8 cellular contexts compared by ENCODE assay signal in genomic region chr20:43514062-43514971, GRCh38. TPM values are rescaled to one million over a fixed set of nuclear protein-coding genes. Genes with fewer than 3 reads are reported as not detected.
A peak's percentile ranks its signal among the peaks of the same experiment; 100 is the strongest.
DNase-seq lines count a peak whose midpoint lies in the region; TF ChIP-seq lines count a peak whose summit lies in the region.

No MANE protein-coding gene starts in this region.

- H3K27ac ChIP-seq in suprapubic skin = peak overlapping the region; percentile 23

- TF ChIP-seq CTCF in suprapubic skin (IDR thresholded peaks at IDR 0.05) = peak in 1 of 2 donors; percentile 6

- no peaks in the 10 kb centered on the region for H3K9me3 ChIP-seq in ES-I3 (ENCODE audit: control insufficient read depth, insufficient read depth, low read length)
- no peaks in the 10 kb centered on the region for H3K9me3 ChIP-seq in suprapubic skin

- no peak for TF ChIP-seq EP300 in suprapubic skin (IDR thresholded peaks at IDR 0.05)

- H3K36me3 ChIP-seq in ES-I3 (ENCODE audit: insufficient read depth, low read length) (peaks cover 3% of the 10 kb centered on the region; the same call in 1 of the 2 replicates), suprapubic skin (no peaks in the 10 kb centered on the region)

- no peak for TF ChIP-seq POLR2A in suprapubic skin (IDR thresholded peaks at IDR 0.05)

- H3K27me3 ChIP-seq in suprapubic skin = no peaks in the 10 kb centered on the region

- in situ Hi-C loops in SK-MEL-5 (cut with HindIII; ENCODE audit: low pct_unique_long_range_greater_than_20kb, low sequenced_read_pairs) = no loop called here

- H3K4me1 ChIP-seq in ES-I3 (ENCODE audit: insufficient read depth, low read length) (no peaks in the 10 kb centered on the region), suprapubic skin (peaks cover 11% of the 10 kb centered on the region)

- peak overlapping the region; percentile 56 for H3K4me3 ChIP-seq in suprapubic skin

- peak; percentile 91 for DNase-seq in GOT3 (lab: John Stamatoyannopoulos, UW)
- peak; percentile 88 for DNase-seq in LoVo (ENCODE audit: low spot score)
- DNase-seq in SK-MEL-5 (ENCODE audit: low read depth, low spot score) = peak; percentile 89
- DNase-seq in activated naive CD4-positive, alpha-beta T cell treated with anti-CD3 and anti-CD28 coated beads, Interleukin-2, amount 50 U/mL, for 16 hours = peak; percentile 91
- peak; percentile 83 for DNase-seq in glomerular endothelial cell (ENCODE audit: extremely low read depth, low read depth, low spot score)
- peak; percentile 96 for DNase-seq in occipital lobe (lab: John Stamatoyannopoulos, UW)
- DNase-seq in suprapubic skin (ENCODE audit: low spot score in 2 of 2) = peak; percentile 95 to 97

- H3K9ac ChIP-seq in ES-I3 (ENCODE audit: low read depth, low read length) = peak overlapping the region; percentile 55; the same call in 1 of the 2 replicates

- 66% methylated on average over 18 of the region's 53 CpGs for WGBS in suprapubic skin

RNA-seq across cellular contexts. Expression of gene L3MBTL1, which starts 6.8 kb away (rescaled TPM):
- total RNA-seq in SK-MEL-5 (2014; rRNA removed; shearing (Covaris generic)) = 1.2 and 2.0 TPM in 2 replicates
- 1.2 and 1.5 TPM in 2 replicates for polyA plus RNA-seq in SK-MEL-5 (2015; cell fraction: cytosol; rRNA removed)
- 11.7 and 15.2 TPM in 2 replicates for polyA plus RNA-seq in SK-MEL-5 (2015; cell fraction: nucleus; rRNA removed)
- 1.9 and 15.8 TPM in 2 replicates for total RNA-seq in glomerular endothelial cell
- 18.4 TPM for total RNA-seq in occipital lobe
- total RNA-seq in suprapubic skin = 10 to 100 TPM in 3 of 4 donors, 1 to 10 TPM in 1; 8.9 to 39.7 (median 14.6) TPM

RNA-seq across cellular contexts. Expression of gene SGK2, which starts 44.5 kb away (rescaled TPM):
- 0.29 TPM in 1 of 2 replicates, not detected in the other for total RNA-seq in SK-MEL-5 (2014; rRNA removed; shearing (Covaris generic))
- polyA plus RNA-seq in SK-MEL-5 (2015; cell fraction: cytosol; rRNA removed) = 0.13 TPM in 1 of 2 replicates, not detected in the other
- 2.4 TPM in 1 of 2 replicates, not detected in the other for polyA plus RNA-seq in SK-MEL-5 (2015; cell fraction: nucleus; rRNA removed)
- total RNA-seq in glomerular endothelial cell (4.4 TPM in 1 of 2 replicates, not detected in the other), occipital lobe (not detected), suprapubic skin (10 to 100 TPM in 3 of 4 donors, 1 to 10 TPM in 1; 6.9 to 18.2 (median 13.0) TPM)

RNA-seq across cellular contexts. Expression of gene SRSF6, which starts 56.6 kb away (rescaled TPM):
- total RNA-seq in SK-MEL-5 (2014; rRNA removed; shearing (Covaris generic)) = 45.6 and 48.8 TPM in 2 replicates
- polyA plus RNA-seq in SK-MEL-5 (2015; cell fraction: cytosol; rRNA removed) = 108 and 146 TPM in 2 replicates
- polyA plus RNA-seq in SK-MEL-5 (2015; cell fraction: nucleus; rRNA removed) = 730 and 807 TPM in 2 replicates
- total RNA-seq in glomerular endothelial cell = 54.0 and 59.1 TPM in 2 replicates
- total RNA-seq in occipital lobe = 33.7 TPM
- total RNA-seq in suprapubic skin = 10 to 100 TPM; 64.7 to 92.7 (median 77.6) TPM

Comparison
In these comparisons a context has a peak if more than half of its experiments do, and no peak if none do; other contexts are left out.
1. Peak in every context shown above with its lines: DNase-seq, H3K4me3 ChIP-seq and H3K27ac ChIP-seq.